In genomic region chr10:100364735-100365391, GRCh38 we compare ENCODE assay signal across 2 cellular contexts.
TF ChIP-seq lines count a peak whose summit lies in the region.

No MANE protein-coding gene starts in this region.

TF ChIP-seq in HCT116, 20 proteins besides CTCF, POLR2A, EP300 and RAD21:
- TF ChIP-seq, protein P1, sequence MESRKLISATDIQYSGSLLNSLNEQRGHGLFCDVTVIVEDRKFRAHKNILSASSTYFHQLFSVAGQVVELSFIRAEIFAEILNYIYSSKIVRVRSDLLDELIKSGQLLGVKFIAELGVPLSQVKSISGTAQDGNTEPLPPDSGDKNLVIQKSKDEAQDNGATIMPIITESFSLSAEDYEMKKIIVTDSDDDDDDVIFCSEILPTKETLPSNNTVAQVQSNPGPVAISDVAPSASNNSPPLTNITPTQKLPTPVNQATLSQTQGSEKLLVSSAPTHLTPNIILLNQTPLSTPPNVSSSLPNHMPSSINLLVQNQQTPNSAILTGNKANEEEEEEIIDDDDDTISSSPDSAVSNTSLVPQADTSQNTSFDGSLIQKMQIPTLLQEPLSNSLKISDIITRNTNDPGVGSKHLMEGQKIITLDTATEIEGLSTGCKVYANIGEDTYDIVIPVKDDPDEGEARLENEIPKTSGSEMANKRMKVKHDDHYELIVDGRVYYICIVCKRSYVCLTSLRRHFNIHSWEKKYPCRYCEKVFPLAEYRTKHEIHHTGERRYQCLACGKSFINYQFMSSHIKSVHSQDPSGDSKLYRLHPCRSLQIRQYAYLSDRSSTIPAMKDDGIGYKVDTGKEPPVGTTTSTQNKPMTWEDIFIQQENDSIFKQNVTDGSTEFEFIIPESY (IDR thresholded peaks at IDR 0.05; ENCODE audit: extremely low read depth, insufficient replicate concordance, low read length): peak; percentile 68
- TF ChIP-seq POLR2AphosphoS5 (IDR thresholded peaks at IDR 0.05; ENCODE audit: low read depth, low read length) (peak; percentile 92), TCF7L2 (IDR thresholded peaks at IDR 0.05; ENCODE audit: borderline replicate concordance, extremely low read depth, insufficient read depth, insufficient read length) (peak; percentile 78), YY1 (IDR thresholded peaks at IDR 0.05; ENCODE audit: extremely low read depth, insufficient replicate concordance, low read depth, low read length) (peak; percentile 86)
- TF ChIP-seq, protein P2, sequence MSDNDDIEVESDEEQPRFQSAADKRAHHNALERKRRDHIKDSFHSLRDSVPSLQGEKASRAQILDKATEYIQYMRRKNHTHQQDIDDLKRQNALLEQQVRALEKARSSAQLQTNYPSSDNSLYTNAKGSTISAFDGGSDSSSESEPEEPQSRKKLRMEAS (IDR thresholded peaks at IDR 0.05): no peak
TF ChIP-seq in HCT116: peak in this region for 4.

TF ChIP-seq in H1, 55 proteins besides CTCF, POLR2A, EP300 and RAD21:
- no peak for TF ChIP-seq CEBPB (IDR thresholded peaks at IDR 0.05; ENCODE audit: low read depth, low read length)
- TF ChIP-seq, protein P2 (IDR thresholded peaks at IDR 0.05): 0 out of 2 replicates have a peak, but pooled peaks have one; percentile 12
- TF ChIP-seq USF2 (IDR thresholded peaks at IDR 0.05; ENCODE audit: low read length): peak; percentile 38; the same call in 1 of the 2 replicates
- TF ChIP-seq SUZ12 (IDR thresholded peaks at IDR 0.05; ENCODE audit: low read length): no peak
- TF ChIP-seq CREB1 (IDR thresholded peaks at IDR 0.05): no peak
- TF ChIP-seq SP4 (IDR thresholded peaks at IDR 0.05; ENCODE audit: low read length): no peak
